6 cellular contexts compared by ENCODE assay signal in the genomic region with DNA sequence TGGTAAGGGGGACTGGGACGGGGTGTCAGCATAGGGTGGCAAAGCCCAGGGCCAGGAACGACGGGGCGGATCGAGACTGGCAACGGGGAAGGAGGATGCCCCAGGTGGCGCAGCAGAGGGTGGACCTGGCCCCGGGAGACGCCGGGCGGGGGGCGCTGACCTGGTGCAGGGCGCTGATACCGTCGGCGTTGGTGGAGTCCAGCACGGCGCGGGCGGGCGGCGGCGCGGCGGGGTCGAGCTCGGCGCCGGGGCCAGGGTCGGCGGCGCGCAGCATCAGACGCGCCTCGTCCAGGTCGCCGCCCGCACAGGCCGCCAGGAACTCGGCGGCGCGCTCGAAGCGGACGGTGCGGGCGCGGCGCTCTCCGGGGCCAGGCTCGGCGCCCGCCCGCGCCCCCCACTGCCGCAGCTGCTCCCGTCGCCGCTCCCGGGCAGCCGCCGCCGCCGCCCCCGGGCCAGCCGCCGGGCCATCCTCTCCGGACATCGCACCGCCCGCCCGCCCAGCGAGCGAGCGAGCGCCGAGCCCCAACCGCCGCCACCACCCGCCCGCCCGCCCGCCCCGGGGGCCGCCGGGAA. TPM values are rescaled to one million over a fixed set of nuclear protein-coding genes. Genes with fewer than 3 reads are reported as not detected.
A peak's percentile ranks its signal among the peaks of the same experiment; 100 is the strongest.
DNase-seq lines count a peak whose midpoint lies in the region; ATAC-seq and TF ChIP-seq lines count a peak whose summit lies in the region.

No MANE protein-coding gene starts in this region.

- H3K36me3 ChIP-seq in psoas muscle (ENCODE audit: insufficient read depth in 1 of 2, low read depth in 1 of 2): peaks cover 0 to 3% of the 10 kb centered on the region in 2 donors

- 1% methylated on average over 20 to 88 of the region's 88 CpGs for WGBS in psoas muscle, 3 donors

- intact Hi-C loops in psoas muscle (cut with DNase I): no loop called here

- H3K4me1 ChIP-seq in psoas muscle: peaks cover 15% of the 10 kb centered on the region

- no peak for TF ChIP-seq CTCF in psoas muscle (IDR thresholded peaks at IDR 0.05)

- no peak for TF ChIP-seq POLR2A in GM18505 (IDR thresholded peaks at IDR 0.05; ENCODE audit: borderline replicate concordance, extremely low read depth, insufficient read depth, insufficient read length)

- H3K4me3 ChIP-seq in psoas muscle: peak overlapping the region; percentile 89

- peak overlapping the region; percentile 83 for H3K27ac ChIP-seq in psoas muscle

- H3K27me3 ChIP-seq in psoas muscle (ENCODE audit: insufficient read depth in 3 of 3, low read length in 2 of 3): no peaks in the 10 kb centered on the region

- DNase-seq in dermis blood vessel endothelial cell: peak; percentile 25
- peak; percentile 52 to 68 for DNase-seq in psoas muscle
- no peak for DNase-seq in DMS114 treated with DMSO at 0.1 percent for 48 hours (lab: John Stamatoyannopoulos, UW; ENCODE audit: unreplicated experiment)
- DNase-seq in NCI-H524 treated with DMSO at 0.1 percent for 48 hours (lab: John Stamatoyannopoulos, UW): no peak

- ATAC-seq in GM18505 (IDR thresholded peaks at IDR 0.05; ENCODE audit: unreplicated experiment) (peak; percentile 8), HG03139 (IDR thresholded peaks at IDR 0.05; ENCODE audit: unreplicated experiment) (peak; percentile 6), psoas muscle (peak in 1 of 4 donors; percentile 0)

- no peaks in the 10 kb centered on the region for H3K9me3 ChIP-seq in psoas muscle

RNA-seq across cellular contexts. Expression of gene PPP1R12C, which starts 0.3 kb away (rescaled TPM):
- 37.4 and 40.3 TPM in 2 replicates for total RNA-seq in dermis blood vessel endothelial cell
- 10 to 100 TPM; 20.5 to 35.3 (median 24.8) TPM for total RNA-seq in psoas muscle
- 10 to 100 TPM; 28.5 to 59.1 (median 44.4) TPM for polyA plus RNA-seq in psoas muscle

RNA-seq across cellular contexts. Expression of gene TNNT1, which starts 31.9 kb away (rescaled TPM):
- total RNA-seq in dermis blood vessel endothelial cell: 0.60 and 1.7 TPM in 2 replicates
- 1,000 to 10,000 TPM; 7,142 to 9,723 (median 8,305) TPM for total RNA-seq in psoas muscle
- polyA plus RNA-seq in psoas muscle: over 10,000 TPM in 2 of 3 donors, 1,000 to 10,000 TPM in 1; 4,522 to 12,694 (median 10,175) TPM

RNA-seq across cellular contexts. Expression of gene TNNI3, which starts 40.4 kb away (rescaled TPM):
- total RNA-seq in dermis blood vessel endothelial cell (not detected in 2 replicates), psoas muscle (10 to 100 TPM in 1 of 4 donors, 1 to 10 TPM in 3; 5.0 to 16.2 (median 7.4) TPM)
- 10 to 100 TPM; 13.4 to 17.4 (median 15.2) TPM for polyA plus RNA-seq in psoas muscle

RNA-seq across cellular contexts. Expression of gene EPS8L1, which starts 41.5 kb away (rescaled TPM):
- total RNA-seq in dermis blood vessel endothelial cell (12.6 and 15.6 TPM in 2 replicates), psoas muscle (1 to 10 TPM in 2 of 4 donors, under 1 TPM in 2; 0.53 to 2.5 (median 0.93) TPM)
- polyA plus RNA-seq in psoas muscle: 1 to 10 TPM in 2 of 3 donors, under 1 TPM in 1; 0.97 to 1.9 (median 1.4) TPM

RNA-seq across cellular contexts. Expression of gene DNAAF3, which starts 49.3 kb away (rescaled TPM):
- total RNA-seq in dermis blood vessel endothelial cell (0.34 and 0.42 TPM in 2 replicates), psoas muscle (not detected)
- polyA plus RNA-seq in psoas muscle: under 1 TPM; 0.06 to 0.47 (median 0.34) TPM

Comparison
In these comparisons a context has a peak if more than half of its experiments do, and no peak if none do; other contexts are left out.
1. DNase-seq: peak in dermis blood vessel endothelial cell (single experiment) and psoas muscle (2 of 2); none in DMS114 treated with DMSO at 0.1 percent for 48 hours (single experiment) and NCI-H524 treated with DMSO at 0.1 percent for 48 hours (single experiment).
2. RNA of gene TNNT1, which starts 31.9 kb away (total RNA-seq): 7,142 to 9,723 TPM in psoas muscle; 0.60 to 1.7 TPM in dermis blood vessel endothelial cell; every median in the first group is over 1,000 times any median in the second.